Comparison of ENCODE assay signal across 8 cellular contexts in the genomic region with DNA sequence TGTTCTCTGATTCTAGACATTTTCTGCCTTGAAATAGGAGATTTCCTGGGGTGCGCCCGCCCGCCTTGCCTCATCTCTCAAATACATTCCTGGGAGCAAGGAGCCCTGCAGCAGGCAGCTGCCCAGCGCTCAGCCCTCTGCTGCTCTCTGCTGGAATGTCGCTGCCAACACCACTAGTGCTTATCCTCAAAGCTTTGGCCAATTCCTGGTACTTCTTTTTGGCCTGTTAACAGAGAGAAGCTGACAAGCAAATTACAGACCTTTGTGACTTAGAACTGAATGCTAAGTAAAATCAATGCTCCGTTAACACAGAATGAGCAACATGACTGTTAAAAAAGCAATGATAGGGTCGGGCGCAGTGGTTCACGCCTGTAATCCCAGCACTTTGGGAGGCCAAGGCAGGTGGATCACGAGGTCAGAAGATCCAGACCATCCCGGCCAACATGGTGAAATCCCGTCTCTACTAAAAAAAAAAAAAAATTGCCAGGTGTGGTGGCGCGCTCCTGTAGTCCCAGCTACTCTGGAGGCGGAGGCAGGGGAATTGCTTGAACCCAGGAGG. TPM values are rescaled to one million over a fixed set of nuclear protein-coding genes. Genes with fewer than 3 reads are reported as not detected.
DNase-seq lines count a peak whose midpoint lies in the region; ATAC-seq, FAIRE-seq and TF ChIP-seq lines count a peak whose summit lies in the region.

No MANE protein-coding gene starts in this region.

- H3K27me3 ChIP-seq in SU-DHL-6 (ENCODE audit: low read length), result no peaks in the 10 kb centered on the region
- no peaks in the 10 kb centered on the region for H3K27me3 ChIP-seq in aorta (ENCODE audit: control insufficient read depth in 1 of 2, insufficient read depth in 2 of 2, low read length in 1 of 2)

- DNase-seq in EL, result peak; percentile 76
- peak; percentile 75 for DNase-seq in H54 (ENCODE audit: insufficient read length, low spot score)
- peak; percentile 72 for DNase-seq in NCI-H1092 (lab: John Stamatoyannopoulos, UW)
- DNase-seq in activated naive CD8-positive, alpha-beta T cell treated with anti-CD3 and anti-CD28 coated beads, Interleukin-2, amount 10 ng/mL, durations not matched to agents 7 days and 5 days, result peak; percentile 75
- peak; percentile 84 for DNase-seq in cardiac septum (ENCODE audit: low spot score)
- peak; percentile 76 for DNase-seq in putamen (ENCODE audit: low spot score)
- peak; percentile 87 to 93 for DNase-seq in aorta

- H3K4me3 Mint-ChIP-seq in activated naive CD8-positive, alpha-beta T cell treated with anti-CD3 and anti-CD28 coated beads, Interleukin-2, amount 10 ng/mL, durations not matched to agents 7 days and 5 days, result peak overlapping the region; percentile 52

- no peaks in the 10 kb centered on the region for H3K9me2 ChIP-seq in SU-DHL-6 (replicated peaks; ENCODE audit: insufficient read depth, low read length)

- no peaks in the 10 kb centered on the region for H3K36me3 Mint-ChIP-seq in activated naive CD8-positive, alpha-beta T cell treated with anti-CD3 and anti-CD28 coated beads, Interleukin-2, amount 10 ng/mL, durations not matched to agents 7 days and 5 days

- no peaks in the 10 kb centered on the region for H3K4me1 ChIP-seq in aorta (ENCODE audit: control insufficient read depth in 1 of 2, insufficient read depth in 2 of 2, low read length in 2 of 2)

- 47 to 48% methylated on average over 15 of the region's 15 CpGs for WGBS in aorta, 2 donors

- no peaks in the 10 kb centered on the region for H3K79me2 ChIP-seq in SU-DHL-6 (ENCODE audit: insufficient read depth, low read length)

- H3K27ac ChIP-seq in SU-DHL-6 (ENCODE audit: low read depth, low read length), result peak overlapping the region; percentile 75
- H3K27ac ChIP-seq in aorta (ENCODE audit: low read depth in 1 of 2, low read length in 2 of 2), result no peak overlapping the region

- H3K4me3 ChIP-seq in SU-DHL-6 (ENCODE audit: insufficient read depth, low read length, poor library complexity, severe bottlenecking) (no peak overlapping the region), aorta (ENCODE audit: low read length in 2 of 2) (no peak overlapping the region)

- TF ChIP-seq POLR2A in H54 (IDR thresholded peaks at IDR 0.05; ENCODE audit: low read depth, low read length), result no peak

- H2AFZ ChIP-seq in SU-DHL-6 (ENCODE audit: low read depth, low read length, severe bottlenecking), result peak overlapping the region; percentile 49

- H3K9me3 ChIP-seq in SU-DHL-6 (ENCODE audit: insufficient read depth, low read length), result no peaks in the 10 kb centered on the region
- H3K9me3 ChIP-seq in aorta (ENCODE audit: control insufficient read depth, low read length), result no peaks in the 10 kb centered on the region

- H3F3A ChIP-seq in SU-DHL-6 (ENCODE audit: insufficient read depth), result peaks cover 17% of the 10 kb centered on the region

- H3K4me2 ChIP-seq in SU-DHL-6 (ENCODE audit: low read depth, low read length, poor library complexity, severe bottlenecking), result peak overlapping the region; percentile 57

- no peaks in the 10 kb centered on the region for H4K20me1 ChIP-seq in SU-DHL-6 (ENCODE audit: low read depth, low read length)

- H3K9me3 Mint-ChIP-seq in activated naive CD8-positive, alpha-beta T cell treated with anti-CD3 and anti-CD28 coated beads, Interleukin-2, amount 10 ng/mL, durations not matched to agents 7 days and 5 days, result no peaks in the 10 kb centered on the region

- peak; percentile 86 for TF ChIP-seq CTCF in SU-DHL-6 (IDR thresholded peaks at IDR 0.05; ENCODE audit: insufficient read depth, low read length, poor library complexity, severe bottlenecking)

- H3K9ac ChIP-seq in SU-DHL-6 (ENCODE audit: low read length), result peak overlapping the region; percentile 43

- no peak overlapping the region for H3K27ac Mint-ChIP-seq in activated naive CD8-positive, alpha-beta T cell treated with anti-CD3 and anti-CD28 coated beads, Interleukin-2, amount 10 ng/mL, durations not matched to agents 7 days and 5 days

- H3K4me1 Mint-ChIP-seq in activated naive CD8-positive, alpha-beta T cell treated with anti-CD3 and anti-CD28 coated beads, Interleukin-2, amount 10 ng/mL, durations not matched to agents 7 days and 5 days, result peaks cover 13% of the 10 kb centered on the region

- FAIRE-seq in H54 (lab: Jason Lieb, UNC), result no peak

- no peaks in the 10 kb centered on the region for H3K36me3 ChIP-seq in SU-DHL-6 (ENCODE audit: low read length)
- no peaks in the 10 kb centered on the region for H3K36me3 ChIP-seq in aorta (ENCODE audit: control insufficient read depth in 1 of 2, insufficient read depth in 2 of 2, low read length in 1 of 2)

- peaks cover 23% of the 10 kb centered on the region for H3K27me3 Mint-ChIP-seq in activated naive CD8-positive, alpha-beta T cell treated with anti-CD3 and anti-CD28 coated beads, Interleukin-2, amount 10 ng/mL, durations not matched to agents 7 days and 5 days

- peak; percentile 94 for ATAC-seq in activated naive CD8-positive, alpha-beta T cell treated with anti-CD3 and anti-CD28 coated beads, Interleukin-2, amount 10 ng/mL, durations not matched to agents 7 days and 5 days (ENCODE audit: low read depth)
- ATAC-seq in aorta (ENCODE audit: low FRiP score), result peak; percentile 95

- POLR2A ChIA-PET in activated naive CD8-positive, alpha-beta T cell treated with anti-CD3 and anti-CD28 coated beads, Interleukin-2, amount 10 ng/mL, durations not matched to agents 7 days and 5 days (lab: Charles Lee), result interaction anchor here (0.7 to 1.6 kb wide), 4 partner anchors 15 to 82 kb away, joined by 3 to 9 read pairs (median 4); partner anchors contain the start of gene SYPL1

- intact Hi-C loops in cardiac septum (cut with DNase I), result loop anchor here (1.0 to 10.0 kb wide), 3 partner anchors 42 to 499 kb away; partner anchors contain the start of gene SYPL1
- intact Hi-C loops in aorta (cut with DNase I), result loop anchor here (1.0 to 10.0 kb wide), 4 partner anchors 42 to 499 kb away; partner anchors contain the start of gene SYPL1 (in 1 of the 2)

RNA-seq across cellular contexts. Expression of gene SYPL1, which starts 41.9 kb away (rescaled TPM):
- total RNA-seq in activated naive CD8-positive, alpha-beta T cell treated with anti-CD3 and anti-CD28 coated beads, Interleukin-2, amount 10 ng/mL, durations not matched to agents 7 days and 5 days, result 10 to 100 TPM; 52.2 to 56.5 TPM
- 58.3 TPM for total RNA-seq in cardiac septum
- total RNA-seq in aorta, result 10 to 100 TPM; 69.1 to 70.5 TPM
- polyA plus RNA-seq in aorta, result 10 to 100 TPM; 38.9 to 56.0 TPM
